23 cellular contexts compared by ENCODE assay signal in the genomic region with DNA sequence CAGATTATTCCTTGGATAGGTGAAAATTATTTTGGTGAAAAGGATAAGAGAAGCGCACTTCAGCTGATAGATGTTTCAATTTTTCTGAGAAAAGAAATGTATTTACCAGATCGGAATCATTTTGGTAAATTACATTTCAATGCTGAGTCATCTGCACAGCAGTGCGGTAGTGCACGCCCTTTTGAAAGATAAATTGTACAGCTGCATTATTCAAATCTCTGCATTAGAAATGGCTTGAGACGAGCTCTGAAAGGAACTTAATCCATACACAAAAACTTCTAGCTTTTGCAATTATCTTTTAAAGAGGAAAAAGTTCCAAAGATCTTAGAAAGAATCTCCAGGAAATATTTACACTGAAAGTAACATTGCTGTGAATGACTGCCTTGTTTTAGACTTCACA.
DNase-seq lines count a peak whose midpoint lies in the region; TF ChIP-seq lines count a peak whose summit lies in the region.
"Had no signal": no experiment of that assay in that cellular context is flagged by ENCODE, and none has a peak within 500 bp of the region (broad histone marks: within the 10 kb centered on the region; RNA-seq: fewer than 3 reads in every experiment).

No MANE protein-coding gene starts in this region.

- no peaks in the 10 kb centered on the region for H3K27me3 Mint-ChIP-seq in neural crest cell (ENCODE audit: low read depth)
- H3K27me3 Mint-ChIP-seq: B cell had no signal

- H2BK12ac ChIP-seq in trophoblast cell (ENCODE audit: low read length), result no peak overlapping the region

- peak; percentile 17 for DNase-seq in A172 (ENCODE audit: low spot score)
- peak; percentile 11 for DNase-seq in HCEC 1CT
- DNase-seq in cardiac fibroblast (ENCODE audit: low read depth in 2 of 2), result peak; percentile 6 to 9
- DNase-seq in neural crest cell (ENCODE audit: low read depth, low spot score), result no peak
- DNase-seq in trophoblast cell, result no peak
- DNase-seq in GM20000 (ENCODE audit: low spot score), result no peak
- DNase-seq in NCI-H446 treated with DMSO at 0.1 percent for 48 hours (lab: John Stamatoyannopoulos, UW), result no peak
- no peak for DNase-seq in middle frontal gyrus (ENCODE audit: extremely low spot score, low spot score)
- DNase-seq: DMS53; GDM1; H7; NCI-H1105; NCI-H146; NCI-H2029; NCI-H226; NCI-H524; NCI-H774; NK-92 treated with Interleukin-12 subunit alpha and Interleukin-12 subunit beta, amount 100 ng/mL, for 24 hours; SIG-M5 had no signal

- no peak overlapping the region for H3K4me3 Mint-ChIP-seq in neural crest cell
- H3K4me3 Mint-ChIP-seq: B cell, CD14-positive monocyte had no signal

- H2BK120ac ChIP-seq in trophoblast cell (ENCODE audit: insufficient read depth, low read length, poor library complexity), result no peak overlapping the region

- H2AK5ac ChIP-seq in trophoblast cell (ENCODE audit: low read length), result no peak overlapping the region

- H3K27me3 ChIP-seq in trophoblast cell (ENCODE audit: insufficient read depth, low read length), result no peaks in the 10 kb centered on the region

- H3K9me3 Mint-ChIP-seq in neural crest cell, result peaks cover 2% of the 10 kb centered on the region

- TF ChIP-seq CTCF in cardiac fibroblast (IDR thresholded peaks at IDR 0.05; ENCODE audit: low read depth, low read length) (no peak), neural crest cell (conservative IDR thresholded peaks at IDR 0.05) (no peak), GM20000 (IDR thresholded peaks at IDR 0.05; ENCODE audit: extremely low read depth, missing control alignments) (no peak)

- no peaks in the 10 kb centered on the region for H3K36me3 ChIP-seq in trophoblast cell (ENCODE audit: control insufficient read depth in 1 of 2, insufficient read depth in 2 of 2, low read length in 2 of 2)

- peaks cover 37% of the 10 kb centered on the region for H3K4me1 Mint-ChIP-seq in neural crest cell
- H3K4me1 Mint-ChIP-seq: B cell, CD14-positive monocyte had no signal

- H3K27ac Mint-ChIP-seq in neural crest cell (ENCODE audit: unreplicated experiment), result peak overlapping the region; percentile 8
- H3K27ac Mint-ChIP-seq: B cell, CD14-positive monocyte had no signal

- H2AFZ ChIP-seq in trophoblast cell (ENCODE audit: insufficient read depth, low read length, poor library complexity), result no peak overlapping the region

- no peaks in the 10 kb centered on the region for H3K79me1 ChIP-seq in trophoblast cell (ENCODE audit: low read length)

- H3K9me3 ChIP-seq in trophoblast cell (ENCODE audit: insufficient read depth, low read depth, low read length), result no peaks in the 10 kb centered on the region

- H3K14ac ChIP-seq in trophoblast cell (ENCODE audit: low read length), result no peak overlapping the region

- H3K27ac ChIP-seq in trophoblast cell (ENCODE audit: low read depth, low read length), result no peak overlapping the region
- H3K27ac ChIP-seq: 22Rv1, KMS-11 had no signal

- no peak overlapping the region for H3K23ac ChIP-seq in trophoblast cell (ENCODE audit: low read length)

- no peak overlapping the region for H3K18ac ChIP-seq in trophoblast cell (ENCODE audit: low read length)

- no peak overlapping the region for H3K4me3 ChIP-seq in cardiac fibroblast (replicated peaks in 1 of 2; ENCODE audit: low read depth in 2 of 2, low read length in 2 of 2)
- no peak overlapping the region for H3K4me3 ChIP-seq in trophoblast cell (ENCODE audit: low read depth, low read length)

- no peak overlapping the region for H4K91ac ChIP-seq in trophoblast cell (ENCODE audit: low read depth, low read length)

- no peak overlapping the region for H3K4me2 ChIP-seq in trophoblast cell (ENCODE audit: low read length)
- H3K4me2 ChIP-seq: KMS-11 had no signal

- WGBS in trophoblast cell (ENCODE audit: extremely low coverage, insufficient coverage, insufficient read length), result no CpG with 5 or more reads among the region's 5 CpGs

- H4K8ac ChIP-seq in trophoblast cell (ENCODE audit: low read depth, low read length), result no peak overlapping the region

- H3K79me2 ChIP-seq in trophoblast cell (ENCODE audit: control insufficient read depth, insufficient read depth, low read length, poor library complexity), result no peaks in the 10 kb centered on the region

- no peaks in the 10 kb centered on the region for H3K36me3 Mint-ChIP-seq in neural crest cell (ENCODE audit: low read depth)
- H3K36me3 Mint-ChIP-seq: CD14-positive monocyte had no signal

- no peak overlapping the region for H3K9ac ChIP-seq in trophoblast cell (ENCODE audit: low read length)
- H3K9ac ChIP-seq: KMS-11 had no signal

- no peaks in the 10 kb centered on the region for H3K4me1 ChIP-seq in trophoblast cell (ENCODE audit: control insufficient read depth in 1 of 2, insufficient read depth in 2 of 2, low read length in 2 of 2)

- H2BK5ac ChIP-seq in trophoblast cell (ENCODE audit: low read depth, low read length, poor library complexity), result no peak overlapping the region

- H3K4ac ChIP-seq in trophoblast cell (ENCODE audit: low read depth, low read length), result no peak overlapping the region

- H4K12ac ChIP-seq in trophoblast cell (ENCODE audit: low read depth, low read length), result no peak overlapping the region

Comparison
In these comparisons a context has a peak if more than half of its experiments do, and no peak if none do; other contexts are left out.
1. DNase-seq: peak in A172 (single experiment), HCEC 1CT (single experiment) and cardiac fibroblast (2 of 2); none in neural crest cell (single experiment), trophoblast cell (0 of 2), GM20000 (single experiment), NCI-H446 treated with DMSO at 0.1 percent for 48 hours (single experiment) and middle frontal gyrus (single experiment).